29 cellular contexts compared by ENCODE assay signal in the genomic region with DNA sequence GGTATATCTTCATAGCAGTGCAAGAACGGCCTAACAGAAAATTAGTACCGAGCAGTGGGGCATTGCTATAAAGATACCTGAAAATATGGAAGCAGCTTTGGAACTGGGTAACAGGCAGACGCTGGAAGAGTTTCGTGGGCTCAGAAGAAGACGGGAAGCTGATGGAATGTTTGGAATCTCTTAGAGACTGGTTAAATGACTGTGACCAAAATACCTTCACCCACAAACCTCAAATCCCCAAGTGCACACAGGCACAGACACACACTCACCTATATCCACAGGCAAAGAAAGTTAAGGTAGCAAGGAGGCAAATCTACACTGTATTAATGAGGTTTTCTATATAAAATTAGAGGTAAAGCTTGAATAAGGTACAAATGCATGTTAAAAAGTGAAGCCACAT. TPM values are rescaled to one million over a fixed set of nuclear protein-coding genes. Genes with fewer than 3 reads are reported as not detected.
"Had no signal": no experiment of that assay in that cellular context is flagged by ENCODE, and none has a peak within 500 bp of the region (broad histone marks: within the 10 kb centered on the region; RNA-seq: fewer than 3 reads in every experiment).

No MANE protein-coding gene starts in this region.

- H3K4me1 Mint-ChIP-seq: activated B cell treated with CpG ODN at 0.5 μM for 24 hours; activated CD4-positive, alpha-beta T cell treated with anti-CD3 and anti-CD28 coated beads, Interleukin-2, amount 10 ng/mL, durations not matched to agents 7 days and 5 days; central memory CD8-positive, alpha-beta T cell had no signal

- H3K4me3 Mint-ChIP-seq: activated B cell treated with CpG ODN at 0.5 μM for 24 hours; activated CD4-positive, alpha-beta memory T cell treated with anti-CD3 and anti-CD28 coated beads for 36 hours; activated CD4-positive, alpha-beta T cell treated with anti-CD3 and anti-CD28 coated beads, Interleukin-2, amount 10 ng/mL, durations not matched to agents 7 days and 5 days; activated naive CD8-positive, alpha-beta T cell treated with anti-CD3 and anti-CD28 coated beads, Interleukin-2, amount 10 ng/mL, durations not matched to agents 7 days and 5 days; activated T-cell treated with anti-CD3 and anti-CD28 coated beads, Interleukin-2, amount 50 U/mL, for 72 hours; central memory CD8-positive, alpha-beta T cell; IgD-negative memory B cell; T-helper 1 cell treated with Interleukin-12 subunit alpha and Interleukin-12 subunit beta and Interleukin-4 antibody, amounts not matched to agents 30 μg/mL and 1 μg/mL, for 36 hours had no signal

- H3K4me1 ChIP-seq: adrenal gland had no signal

- H3K4me3 ChIP-seq: adrenal gland, body of pancreas, SK-N-MC had no signal

- H3K9me3 ChIP-seq: adrenal gland, body of pancreas had no signal

- H3K27me3 ChIP-seq: adrenal gland, body of pancreas had no signal

- ATAC-seq: body of pancreas, Panc1, Right ventricle myocardium inferior had no signal

- H3K36me3 ChIP-seq: adrenal gland had no signal

- H3K27ac ChIP-seq: adrenal gland, body of pancreas, SK-N-MC had no signal

- H3K36me3 Mint-ChIP-seq: activated CD4-positive, alpha-beta memory T cell treated with anti-CD3 and anti-CD28 coated beads for 36 hours; activated naive CD8-positive, alpha-beta T cell treated with anti-CD3 and anti-CD28 coated beads, Interleukin-2, amount 10 ng/mL, durations not matched to agents 7 days and 5 days had no signal

- H3K9me3 Mint-ChIP-seq: activated B cell treated with CpG ODN at 0.5 μM for 24 hours; activated CD4-positive, alpha-beta memory T cell treated with anti-CD3 and anti-CD28 coated beads for 36 hours; activated CD4-positive, alpha-beta T cell treated with anti-CD3 and anti-CD28 coated beads, Interleukin-2, amount 10 ng/mL, durations not matched to agents 7 days and 5 days; activated naive CD8-positive, alpha-beta T cell treated with anti-CD3 and anti-CD28 coated beads, Interleukin-2, amount 10 ng/mL, durations not matched to agents 7 days and 5 days; activated T-cell treated with anti-CD3 and anti-CD28 coated beads, Interleukin-2, amount 50 U/mL, for 72 hours; central memory CD8-positive, alpha-beta T cell; IgD-negative memory B cell; T-helper 1 cell treated with Interleukin-12 subunit alpha and Interleukin-12 subunit beta and Interleukin-4 antibody, amounts not matched to agents 30 μg/mL and 1 μg/mL, for 36 hours had no signal

- H3K27ac Mint-ChIP-seq: activated B cell treated with CpG ODN at 0.5 μM for 24 hours; activated CD4-positive, alpha-beta memory T cell treated with anti-CD3 and anti-CD28 coated beads for 36 hours; activated CD4-positive, alpha-beta T cell treated with anti-CD3 and anti-CD28 coated beads, Interleukin-2, amount 10 ng/mL, durations not matched to agents 7 days and 5 days; activated naive CD8-positive, alpha-beta T cell treated with anti-CD3 and anti-CD28 coated beads, Interleukin-2, amount 10 ng/mL, durations not matched to agents 7 days and 5 days; activated T-cell treated with anti-CD3 and anti-CD28 coated beads, Interleukin-2, amount 50 U/mL, for 72 hours; IgD-negative memory B cell; T-helper 1 cell treated with Interleukin-12 subunit alpha and Interleukin-12 subunit beta and Interleukin-4 antibody, amounts not matched to agents 30 μg/mL and 1 μg/mL, for 36 hours had no signal

- DNase-seq: activated B cell treated with CpG ODN at 0.5 μM for 24 hours; activated CD4-positive, alpha-beta memory T cell treated with anti-CD3 and anti-CD28 coated beads for 36 hours; activated CD4-positive, alpha-beta T cell treated with anti-CD3 and anti-CD28 coated beads for 1 hour; activated CD4-positive, alpha-beta T cell treated with anti-CD3 and anti-CD28 coated beads, Interleukin-2, amount 10 ng/mL, durations not matched to agents 7 days and 5 days; activated naive CD4-positive, alpha-beta T cell treated with anti-CD3 and anti-CD28 coated beads, Interleukin-2, amount 50 U/mL, for 16 hours; activated naive CD8-positive, alpha-beta T cell treated with anti-CD3 and anti-CD28 coated beads, Interleukin-2, amount 10 ng/mL, durations not matched to agents 7 days and 5 days; activated T-cell treated with anti-CD3 and anti-CD28 coated beads, Interleukin-2, amount 50 U/mL, for 72 hours; adrenal gland; anterior cingulate cortex; body of pancreas; KG1; NCI-H1092; NCI-H1417; NCI-H1930; NCI-H2171; NCI-H2227 treated with DMSO at 0.1 percent for 48 hours; NCI-H446 treated with DMSO at 0.1 percent for 48 hours; NCI-H524 treated with DMSO at 0.1 percent for 48 hours; NCI-H774; NK-92 treated with Interleukin-12 subunit alpha and Interleukin-12 subunit beta, amount 100 ng/mL, for 24 hours; OCI-M1; RPMI8226; SW 1271 had no signal

RNA-seq across cellular contexts. Expression of gene SPRY1, which starts 14.6 kb away (rescaled TPM):
- polyA plus RNA-seq: IgD-negative memory B cell had no signal
